Comparison of ENCODE assay signal across 8 cellular contexts in the genomic region with DNA sequence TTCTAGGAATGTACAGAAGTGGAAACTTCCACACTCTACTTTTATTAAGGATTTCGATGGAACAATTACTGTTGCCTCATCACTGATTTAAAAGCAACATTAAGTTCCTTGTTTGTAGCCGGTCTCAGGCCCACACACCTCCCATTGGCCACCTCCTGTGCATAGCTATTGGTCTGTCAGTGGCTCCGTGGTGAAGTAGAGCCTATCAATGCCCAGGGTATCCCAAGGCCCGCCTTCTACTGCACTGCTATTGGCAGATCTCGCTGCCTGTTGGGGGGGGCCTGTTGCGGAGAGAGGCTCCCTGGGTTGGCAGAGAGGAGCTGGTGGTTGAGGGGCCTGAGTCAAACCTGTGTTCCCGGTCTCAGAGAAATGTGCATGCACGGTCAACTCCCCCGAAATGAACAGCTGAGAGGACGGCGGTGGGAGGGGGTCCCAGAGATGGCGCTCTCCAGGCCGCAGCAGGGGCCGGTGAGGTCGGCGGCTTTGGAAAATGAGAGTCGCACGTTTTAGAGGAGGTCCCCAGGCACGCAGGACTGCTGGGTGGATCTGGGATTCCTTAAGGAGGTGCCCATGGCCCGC.
A peak's percentile ranks its signal among the peaks of the same experiment; 100 is the strongest.
DNase-seq lines count a peak whose midpoint lies in the region; ATAC-seq, FAIRE-seq and TF ChIP-seq lines count a peak whose summit lies in the region.

No MANE protein-coding gene starts in this region.

- H3K27ac ChIP-seq in HUES6 (ENCODE audit: low read depth, low read length) (peak overlapping the region; percentile 71), RWPE1 (peak overlapping the region; percentile 80)

- H3K9ac ChIP-seq in HUES6 (ENCODE audit: low read length) = peak overlapping the region; percentile 89

- H3K36me3 ChIP-seq in HUES6 (ENCODE audit: control insufficient read depth, insufficient read depth, low read length) = no peaks in the 10 kb centered on the region

- CTCF ChIA-PET in RWPE1 (lab: Yijun Ruan, JAX) = interaction anchor here (0.7 kb wide), 1 partner anchor 298 kb away, joined by 4 read pairs; no protein-coding TSS in a partner anchor

- peak overlapping the region; percentile 75 for H3K4me3 ChIP-seq in HUES6 (ENCODE audit: low read depth, low read length)

- no peaks in the 10 kb centered on the region; the same call in 1 of the 2 replicates for H3K9me3 ChIP-seq in HUES6 (ENCODE audit: control insufficient read depth, insufficient read depth, low read depth, low read length)

- POLR2A ChIA-PET in RWPE1 (lab: Yijun Ruan, JAX; ENCODE audit: low non-redundant PET) = no interaction called here

- H3K27me3 ChIP-seq in HUES6 (ENCODE audit: control insufficient read depth, insufficient read depth, low read length) = no peaks in the 10 kb centered on the region

- TF ChIP-seq CTCF in D721Med (IDR thresholded peaks at IDR 0.05; ENCODE audit: insufficient read depth, missing control alignments) (no peak), RWPE1 (conservative IDR thresholded peaks at IDR 0.05; ENCODE audit: low read depth) (no peak)

- peaks cover 14% of the 10 kb centered on the region; the same call in 1 of the 2 replicates for H3K4me1 ChIP-seq in HUES6 (ENCODE audit: control insufficient read depth, insufficient read depth, low read length)

- peak; percentile 73 for ATAC-seq in GM21515 (IDR thresholded peaks at IDR 0.05; ENCODE audit: unreplicated experiment)

- DNase-seq in D721Med (ENCODE audit: insufficient read length, low spot score) (no peak), RWPE1 (ENCODE audit: low spot score) (peak; percentile 79), germinal center (ENCODE audit: low spot score) (peak; percentile 78), nucleus accumbens (lab: John Stamatoyannopoulos, UW) (peak; percentile 27 to 95 (median 85)), superior temporal gyrus (ENCODE audit: extremely low spot score) (peak; percentile 87)
- peak; percentile 85 for DNase-seq in activated naive CD4-positive, alpha-beta T cell treated with anti-CD3 and anti-CD28 coated beads, Interleukin-2, amount 50 U/mL, for 16 hours

- peak; percentile 94 for FAIRE-seq in D721Med (lab: Jason Lieb, UNC)
